2 cellular contexts compared by ENCODE assay signal in genomic region chr20:38143646-38144554, GRCh38.
A peak's percentile ranks its signal among the peaks of the same experiment; 100 is the strongest.
TF ChIP-seq lines count a peak whose summit lies in the region.

No MANE protein-coding gene starts in this region.

TF ChIP-seq in GM12878, 131 proteins besides CTCF, POLR2A, EP300 and RAD21:
- no peak for TF ChIP-seq USF2 (IDR thresholded peaks at IDR 0.05; ENCODE audit: borderline replicate concordance, low read depth, low read length)
- no peak for TF ChIP-seq CBX5 (IDR thresholded peaks at IDR 0.05; ENCODE audit: low read depth)
- TF ChIP-seq ZZZ3 (IDR thresholded peaks at IDR 0.05; ENCODE audit: control insufficient read depth, insufficient read length, low read depth): no peak
- TF ChIP-seq IRF3 (IDR thresholded peaks at IDR 0.05): no peak
- TF ChIP-seq PML (IDR thresholded peaks at IDR 0.05; ENCODE audit: low read length): no peak
- no peak for TF ChIP-seq MTA2 (IDR thresholded peaks at IDR 0.05; ENCODE audit: low read depth)
- no peak for TF ChIP-seq NR2C2 (IDR thresholded peaks at IDR 0.05; ENCODE audit: borderline replicate concordance, control insufficient read depth, insufficient read length, low read depth)
- no peak for TF ChIP-seq NBN (IDR thresholded peaks at IDR 0.05)

TF ChIP-seq in liver, 16 proteins besides CTCF, POLR2A, EP300 and RAD21:
- no peak for TF ChIP-seq FOXA2 (IDR thresholded peaks at IDR 0.05)
- peak in 1 of 2 donors; percentile 3 for TF ChIP-seq GABPA (IDR thresholded peaks at IDR 0.05 in 1 of 2, conservative IDR thresholded peaks at IDR 0.05 in 1 of 2)
- peak; percentile 80 for TF ChIP-seq NR2F2 (IDR thresholded peaks at IDR 0.05)
- no peak for TF ChIP-seq MAX (IDR thresholded peaks at IDR 0.05)
- peak; percentile 24 for TF ChIP-seq HNF4G (IDR thresholded peaks at IDR 0.05)
- TF ChIP-seq YY1 (IDR thresholded peaks at IDR 0.05): peak; percentile 10
- TF ChIP-seq SP1 (IDR thresholded peaks at IDR 0.05): peak; percentile 72
- TF ChIP-seq REST (IDR thresholded peaks at IDR 0.05): peak; percentile 0
- peak in 1 of 2 donors; percentile 77 for TF ChIP-seq HNF4A (conservative IDR thresholded peaks at IDR 0.05)
- TF ChIP-seq RXRA (IDR thresholded peaks at IDR 0.05): peak in 1 of 2 donors; percentile 5
- TF ChIP-seq ZBTB33 (IDR thresholded peaks at IDR 0.05): no peak
- TF ChIP-seq TAF1 (conservative IDR thresholded peaks at IDR 0.05): no peak
- no peak for TF ChIP-seq FOXA1 (IDR thresholded peaks at IDR 0.05)
- TF ChIP-seq EGR1 (IDR thresholded peaks at IDR 0.05; ENCODE audit: low read depth in 2 of 2): no peak
- TF ChIP-seq JUND (IDR thresholded peaks at IDR 0.05): peak in 1 of 2 donors; percentile 32
- no peak for TF ChIP-seq ATF3 (IDR thresholded peaks at IDR 0.05)
TF ChIP-seq in liver: peak in this region for 9.
